Comparison of ENCODE assay signal across 9 cellular contexts in the genomic region with DNA sequence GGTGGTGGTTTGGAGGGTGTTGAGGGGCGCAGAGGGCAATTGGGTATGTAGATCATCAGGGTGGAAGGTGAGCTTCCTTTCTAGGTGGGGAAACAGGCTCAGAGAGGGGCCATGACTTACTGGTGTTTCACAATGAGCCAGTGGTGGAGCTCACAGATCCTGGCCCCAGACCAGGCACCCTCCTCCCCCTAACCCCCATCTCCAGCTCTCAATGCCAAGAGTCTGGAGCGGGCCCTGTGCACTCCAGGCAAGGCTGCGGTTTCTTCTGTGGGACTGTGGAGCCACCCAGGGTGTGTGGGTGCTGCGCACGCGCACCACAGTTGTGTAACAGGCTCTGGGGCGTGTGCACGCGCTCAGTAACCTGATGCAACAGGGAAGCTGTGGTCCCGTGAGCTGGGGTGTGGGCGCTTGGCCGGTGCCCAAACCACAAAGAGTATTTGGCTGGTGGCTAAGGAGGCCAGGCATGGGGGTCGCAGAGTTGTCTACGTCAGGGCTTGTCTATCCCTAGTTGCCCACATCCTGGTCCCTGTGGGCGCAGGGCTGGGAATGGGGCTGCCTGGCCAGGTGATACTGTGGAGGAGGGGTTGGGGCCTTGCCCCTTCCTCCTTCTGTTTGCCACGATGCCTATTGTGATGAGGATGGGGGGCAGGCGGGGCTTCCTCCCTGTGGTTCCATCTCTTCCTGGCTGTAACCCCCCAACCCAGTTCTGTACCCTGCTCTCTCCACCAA. TPM values are rescaled to one million over a fixed set of nuclear protein-coding genes. Genes with fewer than 3 reads are reported as not detected.
A peak's percentile ranks its signal among the peaks of the same experiment; 100 is the strongest.
DNase-seq lines count a peak whose midpoint lies in the region; ATAC-seq and TF ChIP-seq lines count a peak whose summit lies in the region.
"Had no signal": no experiment of that assay in that cellular context is flagged by ENCODE, and none has a peak within 500 bp of the region (broad histone marks: within the 10 kb centered on the region; RNA-seq: fewer than 3 reads in every experiment).

No MANE protein-coding gene starts in this region.

- no peaks in the 10 kb centered on the region for H3F3A ChIP-seq in PC-3 (ENCODE audit: low read length, unreplicated experiment)
- H3F3A ChIP-seq in smooth muscle cell (ENCODE audit: low read depth), result no peaks in the 10 kb centered on the region

- TF ChIP-seq CTCF in PC-3 (conservative IDR thresholded peaks at IDR 0.05; ENCODE audit: low read depth, low read length), result no peak
- TF ChIP-seq CTCF in foreskin fibroblast (IDR thresholded peaks at IDR 0.05; ENCODE audit: low read depth, low read length), result no peak
- no peak for TF ChIP-seq CTCF in smooth muscle cell (IDR thresholded peaks at IDR 0.05; ENCODE audit: borderline replicate concordance, insufficient read depth, poor library complexity, severe bottlenecking)

- H3K27me3 ChIP-seq in PC-3 (ENCODE audit: low read length) (no peaks in the 10 kb centered on the region), smooth muscle cell (ENCODE audit: low read depth) (no peaks in the 10 kb centered on the region)

- no peaks in the 10 kb centered on the region for H3K27me3 Mint-ChIP-seq in activated T-cell treated with anti-CD3 and anti-CD28 coated beads, Interleukin-2, amount 50 U/mL, for 4 hours (ENCODE audit: low read depth)

- H3K79me2 ChIP-seq in PC-3 (ENCODE audit: low read length) (no peaks in the 10 kb centered on the region), smooth muscle cell (ENCODE audit: low read depth) (no peaks in the 10 kb centered on the region)

- CTCF ChIA-PET in PC-3 (lab: Charles Lee), result interaction anchor here (0.6 to 1.7 kb wide), 2 partner anchors 14 to 45 kb away, joined by 6 to 10 read pairs; a partner anchor contains a TSS

- intact Hi-C loops in PC-3 (cut with micrococcal nuclease), result loop anchor here (1.0 to 10.0 kb wide), 3 partner anchors 50 to 354 kb away; a partner anchor contains a TSS

- H3K4me3 Mint-ChIP-seq in activated T-cell treated with anti-CD3 and anti-CD28 coated beads, Interleukin-2, amount 50 U/mL, for 4 hours, result peak overlapping the region; percentile 29

- H2AFZ ChIP-seq in PC-3 (ENCODE audit: low read length) (no peak overlapping the region), smooth muscle cell (ENCODE audit: low read depth) (no peak overlapping the region)

- ATAC-seq in HG03354 (IDR thresholded peaks at IDR 0.05; ENCODE audit: poor library complexity, severe bottlenecking, unreplicated experiment) (peak; percentile 68), PC-3 (peak; percentile 80), HG03571 (IDR thresholded peaks at IDR 0.05; ENCODE audit: unreplicated experiment) (no peak)
- ATAC-seq in activated T-cell treated with anti-CD3 and anti-CD28 coated beads, Interleukin-2, amount 50 U/mL, for 4 hours, result peak; percentile 81 to 85

- no peaks in the 10 kb centered on the region for H3K9me2 ChIP-seq in PC-3 (replicated peaks; ENCODE audit: low read length)

- H3K4me2 ChIP-seq in PC-3 (ENCODE audit: low read length), result peak overlapping the region; percentile 75
- peak overlapping the region; percentile 33 for H3K4me2 ChIP-seq in smooth muscle cell

- H3K9ac ChIP-seq in PC-3 (ENCODE audit: low read length) (no peak overlapping the region), smooth muscle cell (ENCODE audit: low read depth) (peak overlapping the region; percentile 7)

- H4K20me1 ChIP-seq in PC-3 (ENCODE audit: low read length) (no peaks in the 10 kb centered on the region), smooth muscle cell (ENCODE audit: low read depth) (no peaks in the 10 kb centered on the region)

- peaks cover 28% of the 10 kb centered on the region for H3K4me1 Mint-ChIP-seq in activated T-cell treated with anti-CD3 and anti-CD28 coated beads, Interleukin-2, amount 50 U/mL, for 4 hours (ENCODE audit: low read depth)

- no peak overlapping the region for H3K4me3 ChIP-seq in PC-3 (ENCODE audit: low read length)
- H3K4me3 ChIP-seq in foreskin fibroblast (ENCODE audit: low read depth in 1 of 2, low read length in 2 of 2), result no peak overlapping the region
- no peak overlapping the region for H3K4me3 ChIP-seq in smooth muscle cell

- no peaks in the 10 kb centered on the region for H3K9me3 Mint-ChIP-seq in activated T-cell treated with anti-CD3 and anti-CD28 coated beads, Interleukin-2, amount 50 U/mL, for 4 hours

- DNase-seq in DMS53 (lab: John Stamatoyannopoulos, UW), result peak; percentile 66
- no peak for DNase-seq in DMS53 treated with DMSO at 0.1 percent for 48 hours (lab: John Stamatoyannopoulos, UW; ENCODE audit: unreplicated experiment)
- DNase-seq in PC-3, result peak; percentile 88
- peak; percentile 62 for DNase-seq in activated T-cell treated with anti-CD3 and anti-CD28 coated beads, Interleukin-2, amount 50 U/mL, for 4 hours
- DNase-seq in foreskin fibroblast, result peak; percentile 54 to 82
- peak; percentile 48 for DNase-seq in smooth muscle cell (lab: John Stamatoyannopoulos, UW; ENCODE audit: unreplicated experiment)

- H3K36me3 ChIP-seq in PC-3 (ENCODE audit: low read depth, low read length), result no peaks in the 10 kb centered on the region
- no peaks in the 10 kb centered on the region for H3K36me3 ChIP-seq in smooth muscle cell (ENCODE audit: low read depth)

- no peaks in the 10 kb centered on the region for H3K36me3 Mint-ChIP-seq in activated T-cell treated with anti-CD3 and anti-CD28 coated beads, Interleukin-2, amount 50 U/mL, for 4 hours (ENCODE audit: insufficient read depth)

- H3K27ac ChIP-seq in PC-3 (ENCODE audit: low read length) (no peak overlapping the region), smooth muscle cell (ENCODE audit: low read depth) (no peak overlapping the region)
- H3K27ac ChIP-seq: 22Rv1 had no signal

- peaks cover 30% of the 10 kb centered on the region for H3K4me1 ChIP-seq in PC-3 (ENCODE audit: insufficient read depth, low read length)
- peaks cover 5% of the 10 kb centered on the region for H3K4me1 ChIP-seq in smooth muscle cell (ENCODE audit: low read depth)

- POLR2A ChIA-PET in PC-3 (lab: Charles Lee; ENCODE audit: unreplicated experiment), result no interaction called here

- H3K9me3 ChIP-seq in PC-3 (ENCODE audit: low read length) (no peaks in the 10 kb centered on the region), smooth muscle cell (replicated peaks; ENCODE audit: low read depth) (no peaks in the 10 kb centered on the region)

- 48% methylated on average over 17 of the region's 17 CpGs for WGBS in smooth muscle cell (ENCODE audit: low lambda C conversion rate)

- no TSS peak for BruUV-seq in PC-3 (replicated peaks; lab: Mats Ljungman, UMichigan)

RNA-seq across cellular contexts. Expression of a gene that starts 37.5 kb away (rescaled TPM):
- 91.5 and 105 TPM in 2 replicates for total RNA-seq in PC-3 (2014; rRNA removed)
- 10 to 100 TPM; 70.0 to 75.1 (median 72.7) TPM for total RNA-seq in activated T-cell treated with anti-CD3 and anti-CD28 coated beads, Interleukin-2, amount 50 U/mL, for 4 hours
- 30.9 and 40.4 TPM in 2 replicates for total RNA-seq in smooth muscle cell
- polyA plus RNA-seq in smooth muscle cell, result 59.9 and 73.7 TPM in 2 replicates

RNA-seq across cellular contexts. Expression of a gene that starts 44.9 kb away (rescaled TPM):
- total RNA-seq in PC-3 (2014; rRNA removed), result 146 and 190 TPM in 2 replicates
- 10 to 100 TPM; 28.9 to 44.6 (median 31.8) TPM for total RNA-seq in activated T-cell treated with anti-CD3 and anti-CD28 coated beads, Interleukin-2, amount 50 U/mL, for 4 hours
- total RNA-seq in smooth muscle cell, result 120 and 136 TPM in 2 replicates
- polyA plus RNA-seq in smooth muscle cell, result 116 and 143 TPM in 2 replicates
